1 cellular context compared by ENCODE assay signal in the genomic region with DNA sequence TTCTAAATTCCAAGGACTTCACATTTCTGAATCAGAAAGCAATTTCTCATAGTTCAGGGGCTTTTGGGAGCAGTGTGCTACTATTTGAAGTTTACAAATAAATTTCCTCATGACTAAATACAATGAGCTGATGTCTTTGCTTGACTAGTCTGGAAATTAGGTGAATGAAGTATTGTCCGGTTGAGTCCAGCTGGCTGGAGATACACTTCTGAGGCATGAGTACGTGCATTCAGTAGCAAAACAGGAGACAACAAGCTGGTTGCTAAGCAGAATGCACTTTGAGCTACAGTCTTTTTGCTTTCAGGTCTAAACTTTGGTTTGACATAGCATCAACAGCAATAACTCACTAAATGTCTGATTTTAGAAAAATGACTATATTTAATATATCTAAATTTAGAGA.
TF ChIP-seq lines count a peak whose summit lies in the region.

No MANE protein-coding gene starts in this region.

TF ChIP-seq in IMR-90, 13 proteins besides CTCF, POLR2A, EP300 and RAD21:
- TF ChIP-seq MXI1 (IDR thresholded peaks at IDR 0.05; ENCODE audit: borderline replicate concordance, low read depth, low read length) (no peak), RFX5 (IDR thresholded peaks at IDR 0.05; ENCODE audit: low read depth, low read length) (no peak), NFE2L2 (IDR thresholded peaks at IDR 0.05; ENCODE audit: low read depth, low read length) (no peak), RCOR1 (IDR thresholded peaks at IDR 0.05; ENCODE audit: insufficient replicate concordance, low read length) (no peak), ELK1 (IDR thresholded peaks at IDR 0.05; ENCODE audit: borderline replicate concordance, low read depth, low read length) (no peak), MAFK (IDR thresholded peaks at IDR 0.05; ENCODE audit: low read depth, low read length) (no peak), FOS (IDR thresholded peaks at IDR 0.05; ENCODE audit: low read depth, low read length) (no peak), USF2 (IDR thresholded peaks at IDR 0.05; ENCODE audit: low read depth, low read length) (no peak), CHD1 (IDR thresholded peaks at IDR 0.05; ENCODE audit: low read depth, low read length) (no peak), MAZ (IDR thresholded peaks at IDR 0.05; ENCODE audit: borderline replicate concordance, low read depth, low read length) (no peak), CEBPB (IDR thresholded peaks at IDR 0.05; ENCODE audit: low read depth, low read length) (no peak), BHLHE40 (IDR thresholded peaks at IDR 0.05; ENCODE audit: low read depth, low read length) (no peak), SMC3 (IDR thresholded peaks at IDR 0.05; ENCODE audit: low read depth, low read length) (no peak)
